Comparison of ENCODE assay signal across 12 cellular contexts in the genomic region with DNA sequence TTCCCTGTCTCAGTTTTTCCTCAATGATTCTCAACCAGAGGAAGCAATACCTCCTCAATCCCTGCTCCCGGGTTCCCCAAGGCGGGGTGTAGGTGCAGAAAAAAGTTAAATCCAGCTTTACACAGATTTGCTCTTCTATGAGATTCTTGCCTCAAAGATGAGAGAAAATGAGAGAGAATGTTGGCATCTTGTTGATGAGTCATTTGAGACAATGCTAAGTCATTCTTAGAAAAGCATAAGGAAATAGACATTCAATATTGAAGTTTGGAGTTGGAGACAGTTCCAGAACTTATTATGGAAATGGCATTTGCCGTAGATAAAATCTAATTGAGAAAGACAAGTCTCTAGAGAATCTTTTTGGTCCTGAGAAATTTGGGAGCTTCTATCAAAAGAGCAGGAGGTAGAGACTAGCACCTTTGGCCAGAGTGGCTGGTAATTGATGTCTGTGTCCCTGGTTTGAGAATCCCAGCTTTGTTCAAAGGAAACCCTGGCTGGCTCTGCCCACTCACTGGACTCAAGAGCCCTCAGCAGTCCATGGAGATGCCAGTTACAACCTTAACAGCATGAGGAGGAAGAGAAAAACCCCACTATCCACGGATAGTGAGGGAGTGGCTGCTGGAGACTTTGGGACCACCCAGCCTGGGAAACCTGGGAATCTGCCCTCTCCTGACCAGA.
DNase-seq lines count a peak whose midpoint lies in the region; ATAC-seq and TF ChIP-seq lines count a peak whose summit lies in the region.
"Had no signal": no experiment of that assay in that cellular context is flagged by ENCODE, and none has a peak within 500 bp of the region (broad histone marks: within the 10 kb centered on the region; RNA-seq: fewer than 3 reads in every experiment).

No MANE protein-coding gene starts in this region.

- no peaks in the 10 kb centered on the region for H3K4me1 Mint-ChIP-seq in CD4-positive, alpha-beta T cell (ENCODE audit: low read depth)

- intact Hi-C loops in PC-9 (cut with micrococcal nuclease; ENCODE audit: unreplicated experiment) = loop anchor here (1.0 to 5.0 kb wide), 5 partner anchors 42 to 267 kb away; a partner anchor contains a TSS
- intact Hi-C loops in CD4-positive, alpha-beta T cell (cut with DNase I, micrococcal nuclease) = no loop called here

- H3K27ac ChIP-seq in PC-9 = peak overlapping the region; percentile 91
- peak overlapping the region; percentile 88 for H3K27ac ChIP-seq in epithelial cell of prostate
- peak overlapping the region; percentile 40 for H3K27ac ChIP-seq in trophoblast cell (ENCODE audit: low read depth, low read length)
- no peak overlapping the region for H3K27ac ChIP-seq in CD4-positive, alpha-beta T cell (ENCODE audit: low read depth, low read length)

- no peaks in the 10 kb centered on the region for H3K9me2 ChIP-seq in PC-9 (ENCODE audit: insufficient read depth)

- H4K8ac ChIP-seq in trophoblast cell (ENCODE audit: low read depth, low read length) = peak overlapping the region; percentile 58

- no peaks in the 10 kb centered on the region for H3K79me2 ChIP-seq in PC-9 (ENCODE audit: low read depth)
- H3K79me2 ChIP-seq in trophoblast cell (ENCODE audit: control insufficient read depth, insufficient read depth, low read length, poor library complexity) = no peaks in the 10 kb centered on the region

- H4K20me1 ChIP-seq in PC-9 (ENCODE audit: insufficient read depth) = no peaks in the 10 kb centered on the region

- H3K36me3 Mint-ChIP-seq in CD4-positive, alpha-beta T cell (ENCODE audit: low read depth) = no peaks in the 10 kb centered on the region

- WGBS in trophoblast cell (ENCODE audit: extremely low coverage, insufficient coverage, insufficient read length) = no CpG with 5 or more reads among the region's 4 CpGs

- H3K27me3 Mint-ChIP-seq in CD4-positive, alpha-beta T cell = peaks cover 4% of the 10 kb centered on the region

- no peak overlapping the region for H3K4me3 Mint-ChIP-seq in CD4-positive, alpha-beta T cell
- H3K4me3 Mint-ChIP-seq: activated naive CD8-positive, alpha-beta T cell treated with anti-CD3 and anti-CD28 coated beads, Interleukin-2, amount 50 U/mL, for 24 hours had no signal

- no peak overlapping the region for H3K9ac ChIP-seq in trophoblast cell (ENCODE audit: low read length)

- no peaks in the 10 kb centered on the region for H3K27me3 ChIP-seq in PC-9 (ENCODE audit: insufficient read depth, low read depth)
- H3K27me3 ChIP-seq in trophoblast cell (ENCODE audit: insufficient read depth, low read length) = no peaks in the 10 kb centered on the region
- H3K27me3 ChIP-seq in CD4-positive, alpha-beta T cell (ENCODE audit: control insufficient read depth, insufficient read depth, low read length) = peaks cover 3% of the 10 kb centered on the region

- CTCF ChIA-PET in PC-9 (lab: Charles Lee) = interaction anchor here (0.6 to 0.7 kb wide), 2 partner anchors 222 to 286 kb away, joined by 3 to 4 read pairs; no protein-coding TSS in a partner anchor
- CTCF ChIA-PET in CD4-positive, alpha-beta T cell (lab: Charles Lee) = no interaction called here

- H2AFZ ChIP-seq in PC-9 = peak overlapping the region; percentile 5; the same call in 1 of the 2 replicates
- H2AFZ ChIP-seq in trophoblast cell (ENCODE audit: insufficient read depth, low read length, poor library complexity) = no peak overlapping the region

- H2BK120ac ChIP-seq in trophoblast cell (ENCODE audit: insufficient read depth, low read length, poor library complexity) = peak overlapping the region; percentile 41

- peak overlapping the region; percentile 50 for H2BK5ac ChIP-seq in trophoblast cell (ENCODE audit: low read depth, low read length, poor library complexity)

- POLR2A ChIA-PET in PC-9 (lab: Charles Lee; ENCODE audit: unreplicated experiment) = interaction anchor here (0.7 kb wide), 1 partner anchor 322 kb away, joined by 8 read pairs; no protein-coding TSS in a partner anchor
- POLR2A ChIA-PET in CD4-positive, alpha-beta T cell (lab: Charles Lee) = no interaction called here

- BruUV-seq in PC-9 (replicated peaks; lab: Mats Ljungman, UMichigan) = TSS peak; percentile 95

- H3K4me3 ChIP-seq in PC-9 (no peak overlapping the region), trophoblast cell (ENCODE audit: low read depth, low read length) (no peak overlapping the region)

- no peak overlapping the region for H3K23ac ChIP-seq in trophoblast cell (ENCODE audit: low read length)

- H3K4me1 ChIP-seq in PC-9 (replicated peaks; ENCODE audit: insufficient read depth) (peaks cover 39% of the 10 kb centered on the region), trophoblast cell (ENCODE audit: control insufficient read depth in 1 of 2, insufficient read depth in 2 of 2, low read length in 2 of 2) (peaks cover 7 to 11% of the 10 kb centered on the region in 2 experiments)

- H3K27ac Mint-ChIP-seq in CD4-positive, alpha-beta T cell = no peak overlapping the region
- H3K27ac Mint-ChIP-seq: activated naive CD8-positive, alpha-beta T cell treated with anti-CD3 and anti-CD28 coated beads, Interleukin-2, amount 50 U/mL, for 24 hours had no signal

- peaks cover 7% of the 10 kb centered on the region for H3K79me1 ChIP-seq in trophoblast cell (ENCODE audit: low read length)

- H3K4me2 ChIP-seq in PC-9 (peak overlapping the region; percentile 46), trophoblast cell (ENCODE audit: low read length) (no peak overlapping the region)

- no peak overlapping the region for H4K12ac ChIP-seq in trophoblast cell (ENCODE audit: low read depth, low read length)

- H4K91ac ChIP-seq in trophoblast cell (ENCODE audit: low read depth, low read length) = peak overlapping the region; percentile 79

- H2AK5ac ChIP-seq in trophoblast cell (ENCODE audit: low read length) = peak overlapping the region; percentile 89

- H3K14ac ChIP-seq in trophoblast cell (ENCODE audit: low read length) = peak overlapping the region; percentile 89

- no peak for ATAC-seq in HG03159 (IDR thresholded peaks at IDR 0.05; ENCODE audit: unreplicated experiment)
- ATAC-seq in CD4-positive, alpha-beta T cell (ENCODE audit: poor library complexity) = no peak
- ATAC-seq: activated naive CD8-positive, alpha-beta T cell treated with anti-CD3 and anti-CD28 coated beads, Interleukin-2, amount 50 U/mL, for 24 hours had no signal

- H3K9me3 ChIP-seq in PC-9 (ENCODE audit: insufficient read depth, low read depth) = peaks cover 32% of the 10 kb centered on the region
- no peaks in the 10 kb centered on the region for H3K9me3 ChIP-seq in trophoblast cell (ENCODE audit: insufficient read depth, low read depth, low read length)
- H3K9me3 ChIP-seq in CD4-positive, alpha-beta T cell (ENCODE audit: control insufficient read depth, low read length) = no peaks in the 10 kb centered on the region

- DNase-seq in GM04503 (ENCODE audit: low read depth) (peak; percentile 53), PC-9 (peak; percentile 19 to 76), epithelial cell of prostate (ENCODE audit: low read depth, low spot score) (no peak), trophoblast cell (peak in 1 of 2 donors; percentile 19), NCI-H1092 (lab: John Stamatoyannopoulos, UW) (no peak), RKO (ENCODE audit: low spot score) (no peak)
- no peak for DNase-seq in CD4-positive, alpha-beta T cell
- DNase-seq: activated naive CD8-positive, alpha-beta T cell treated with anti-CD3 and anti-CD28 coated beads, Interleukin-2, amount 50 U/mL, for 24 hours; effector CD8-positive, alpha-beta T cell; NCI-H1417; OCI-M1 had no signal

- peaks cover 32% of the 10 kb centered on the region for H3F3A ChIP-seq in PC-9 (ENCODE audit: insufficient read depth, low read depth)

- no peak for TF ChIP-seq CTCF in PC-9 (conservative IDR thresholded peaks at IDR 0.05)
- TF ChIP-seq CTCF in CD4-positive, alpha-beta T cell (IDR thresholded peaks at IDR 0.05) = no peak

- H3K4ac ChIP-seq in trophoblast cell (ENCODE audit: low read depth, low read length) = peak overlapping the region; percentile 6

- no peaks in the 10 kb centered on the region for H3K9me3 Mint-ChIP-seq in CD4-positive, alpha-beta T cell
- H3K9me3 Mint-ChIP-seq: activated naive CD8-positive, alpha-beta T cell treated with anti-CD3 and anti-CD28 coated beads, Interleukin-2, amount 50 U/mL, for 24 hours had no signal

- H3K36me3 ChIP-seq in PC-9 (ENCODE audit: low read depth) (no peaks in the 10 kb centered on the region), trophoblast cell (ENCODE audit: control insufficient read depth in 1 of 2, insufficient read depth in 2 of 2, low read length in 2 of 2) (no peaks in the 10 kb centered on the region)

- H3K18ac ChIP-seq in trophoblast cell (ENCODE audit: low read length) = peak overlapping the region; percentile 86

- H2BK12ac ChIP-seq in trophoblast cell (ENCODE audit: low read length) = peak overlapping the region; percentile 97

Comparison
In these comparisons a context has a peak if more than half of its experiments do, and no peak if none do; other contexts are left out.
1. DNase-seq: peak in GM04503 (single experiment) and PC-9 (2 of 2); none in epithelial cell of prostate (single experiment), NCI-H1092 (single experiment), RKO (single experiment) and CD4-positive, alpha-beta T cell (0 of 10).